20 cellular contexts compared by ENCODE assay signal in genomic region chr14:72597834-72598233, GRCh38.
A peak's percentile ranks its signal among the peaks of the same experiment; 100 is the strongest.
DNase-seq lines count a peak whose midpoint lies in the region; ATAC-seq lines count a peak whose summit lies in the region.
"Had no signal": no experiment of that assay in that cellular context is flagged by ENCODE, and none has a peak within 500 bp of the region (broad histone marks: within the 10 kb centered on the region; RNA-seq: fewer than 3 reads in every experiment).

No MANE protein-coding gene starts in this region.

- DNase-seq in germinal center (ENCODE audit: low spot score), result peak; percentile 56
- no peak for DNase-seq in GM19240 (ENCODE audit: insufficient read length, low spot score)
- DNase-seq in NCI-H1436 (lab: John Stamatoyannopoulos, UW), result no peak
- DNase-seq in T-cell, result no peak
- DNase-seq: DMS 273 treated with DMSO at 0.1 percent for 48 hours, GM23248, HCEC 1CT, NCI-H1436 treated with DMSO at 0.1 percent for 48 hours, NCI-H2081, NCI-H2227 treated with DMSO at 0.1 percent for 48 hours, NCI-H524, SK-N-SH had no signal

- H3K36me3 ChIP-seq in BLaER1, result no peaks in the 10 kb centered on the region
- H3K36me3 ChIP-seq: Peyer's patch had no signal

- no peaks in the 10 kb centered on the region for H4K20me1 ChIP-seq in BLaER1

- no peak overlapping the region for H3K4me3 Mint-ChIP-seq in T-cell

- ATAC-seq in GM21526 (IDR thresholded peaks at IDR 0.05; ENCODE audit: low FRiP score, unreplicated experiment) (peak; percentile 24), HG03045 (IDR thresholded peaks at IDR 0.05; ENCODE audit: unreplicated experiment) (peak; percentile 24), HG02588 (IDR thresholded peaks at IDR 0.05; ENCODE audit: unreplicated experiment) (no peak), T-cell (replicated peaks in 1 of 4) (no peak)
- ATAC-seq: Right ventricle myocardium inferior had no signal

- CTCF ChIA-PET in T-cell (lab: Charles Lee), result interaction anchor here (0.6 kb wide), 2 partner anchors 311 to 384 kb away, joined by 3 to 5 read pairs; no protein-coding TSS in a partner anchor

- H3K4me1 ChIP-seq in BLaER1, result peaks cover 44% of the 10 kb centered on the region
- H3K4me1 ChIP-seq: Peyer's patch had no signal

- H3K27ac ChIP-seq in BLaER1, result no peak overlapping the region
- H3K27ac ChIP-seq: C4-2B, GM23248, Peyer's patch had no signal

- peaks cover 31 to 38% (median 32%) of the 10 kb centered on the region in 3 donors for H3K4me1 Mint-ChIP-seq in T-cell

- H3K9me3 Mint-ChIP-seq in T-cell, result no peaks in the 10 kb centered on the region

- no peak overlapping the region for H3K9ac ChIP-seq in BLaER1
- H3K9ac ChIP-seq: GM23248, SK-N-SH had no signal

- no peaks in the 10 kb centered on the region for H3K36me3 Mint-ChIP-seq in T-cell

- no peaks in the 10 kb centered on the region for H3K27me3 ChIP-seq in BLaER1
- H3K27me3 ChIP-seq: Peyer's patch had no signal

- peak overlapping the region; percentile 47 for H3K4me2 ChIP-seq in BLaER1
- H3K4me2 ChIP-seq: SK-N-SH had no signal

- no peaks in the 10 kb centered on the region for H3K9me3 ChIP-seq in BLaER1
- H3K9me3 ChIP-seq: Peyer's patch, SK-N-SH had no signal

- H3K4me3 ChIP-seq in BLaER1, result no peak overlapping the region
- H3K4me3 ChIP-seq: GM23248, K562, Peyer's patch had no signal

- no peak overlapping the region for H3K27ac Mint-ChIP-seq in T-cell

- H3K27me3 Mint-ChIP-seq in T-cell, result peaks cover 5 to 15% of the 10 kb centered on the region in 2 donors

- POLR2A ChIA-PET in T-cell (lab: Charles Lee), result no interaction called here

Comparison
In these comparisons a context has a peak if more than half of its experiments do, and no peak if none do; other contexts are left out.
1. ATAC-seq: peak in GM21526 (single experiment) and HG03045 (single experiment); none in HG02588 (single experiment) and T-cell (0 of 4).